Comparison of ENCODE assay signal across 9 cellular contexts in genomic region chr5:116032094-116032517, GRCh38. TPM values are rescaled to one million over a fixed set of nuclear protein-coding genes. Genes with fewer than 3 reads are reported as not detected.
DNase-seq lines count a peak whose midpoint lies in the region; ATAC-seq, FAIRE-seq and TF ChIP-seq lines count a peak whose summit lies in the region.
"Had no signal": no experiment of that assay in that cellular context is flagged by ENCODE, and none has a peak within 500 bp of the region (broad histone marks: within the 10 kb centered on the region; RNA-seq: fewer than 3 reads in every experiment).

Gene ARL14EPL, plus strand, starts transcription at chr5:116032472. Its CDS starts 18,994 bp downstream, at chr5:116051466.

- no peak for TF ChIP-seq EP300 in gastroesophageal sphincter (IDR thresholded peaks at IDR 0.05)

- H3K27me3 Mint-ChIP-seq in mesothelial cell of epicardium (ENCODE audit: low read depth) = peaks cover 9% of the 10 kb centered on the region

- DNase-seq in SIG-M5 treated with dmso at 0.1 percent for 504 hours (lab: John Stamatoyannopoulos, UW; ENCODE audit: unreplicated experiment) (peak; percentile 96), small intestine (peak; percentile 7), mesothelial cell of epicardium (ENCODE audit: low spot score in 2 of 2, unreplicated experiment in 2 of 2) (no peak), cerebellar nuclear complex (lab: John Stamatoyannopoulos, UW) (no peak)

- H3K9me3 ChIP-seq in gastroesophageal sphincter (no peaks in the 10 kb centered on the region), small intestine (ENCODE audit: control insufficient read depth, low read depth) (no peaks in the 10 kb centered on the region)

- no peak for TF ChIP-seq POLR2A in gastroesophageal sphincter (IDR thresholded peaks at IDR 0.05)

- H3K27me3 ChIP-seq in gastroesophageal sphincter (no peaks in the 10 kb centered on the region), small intestine (ENCODE audit: control insufficient read depth in 2 of 2, insufficient read depth in 2 of 2, low read length in 2 of 2) (no peaks in the 10 kb centered on the region)

- H3K27ac Mint-ChIP-seq in mesothelial cell of epicardium = no peak within 1 kb of the TSS
- H3K27ac Mint-ChIP-seq: natural killer cell treated with Interleukin-12 subunit alpha and Interleukin-12 subunit beta and Interleukin-15 and Interleukin-18, amount 100 ng/mL, for 72 hours had no signal

- H3K4me1 ChIP-seq in gastroesophageal sphincter = no peaks in the 10 kb centered on the region
- H3K4me1 ChIP-seq in small intestine (ENCODE audit: control insufficient read depth in 2 of 2, insufficient read depth in 1 of 2, low read depth in 1 of 2, low read length in 1 of 2) = no peaks in the 10 kb centered on the region

- H3K27ac ChIP-seq in C4-2B = no peak within 1 kb of the TSS
- no peak within 1 kb of the TSS for H3K27ac ChIP-seq in gastroesophageal sphincter
- H3K27ac ChIP-seq in small intestine (ENCODE audit: low read depth in 1 of 2, low read length in 1 of 2) = no peak within 1 kb of the TSS

- peaks cover 3% of the 10 kb centered on the region for H3K4me1 Mint-ChIP-seq in mesothelial cell of epicardium

- H3K36me3 ChIP-seq in gastroesophageal sphincter (no peaks in the 10 kb centered on the region), small intestine (ENCODE audit: control insufficient read depth in 2 of 2, insufficient read depth in 2 of 2, low read length in 2 of 2) (no peaks in the 10 kb centered on the region)

- ATAC-seq in GM19023 (IDR thresholded peaks at IDR 0.05; ENCODE audit: unreplicated experiment) (peak; percentile 78), HG03280 (IDR thresholded peaks at IDR 0.05; ENCODE audit: unreplicated experiment) (peak; percentile 89), gastroesophageal sphincter (peak; percentile 71)

- H3K9me3 Mint-ChIP-seq in mesothelial cell of epicardium = no peaks in the 10 kb centered on the region
- H3K9me3 Mint-ChIP-seq: natural killer cell treated with Interleukin-12 subunit alpha and Interleukin-12 subunit beta and Interleukin-15 and Interleukin-18, amount 100 ng/mL, for 72 hours had no signal

- no peaks in the 10 kb centered on the region for H3K36me3 Mint-ChIP-seq in mesothelial cell of epicardium
- H3K36me3 Mint-ChIP-seq: natural killer cell treated with Interleukin-12 subunit alpha and Interleukin-12 subunit beta and Interleukin-15 and Interleukin-18, amount 100 ng/mL, for 72 hours had no signal

- FAIRE-seq in small intestine (lab: Jason Lieb, UNC) = no peak

- H3K4me3 ChIP-seq in gastroesophageal sphincter (no peak within 1 kb of the TSS), small intestine (ENCODE audit: low read depth in 1 of 2, low read length in 2 of 2) (no peak within 1 kb of the TSS)

- no peak within 1 kb of the TSS for H3K4me3 Mint-ChIP-seq in mesothelial cell of epicardium
- H3K4me3 Mint-ChIP-seq: natural killer cell treated with Interleukin-12 subunit alpha and Interleukin-12 subunit beta and Interleukin-15 and Interleukin-18, amount 100 ng/mL, for 72 hours had no signal

- TF ChIP-seq CTCF in C4-2B (conservative IDR thresholded peaks at IDR 0.05) = peak; percentile 27
- TF ChIP-seq CTCF in gastroesophageal sphincter (IDR thresholded peaks at IDR 0.05) = peak in 2 of 4 experiments; percentile 18 to 23
- TF ChIP-seq CTCF in mesothelial cell of epicardium (IDR thresholded peaks at IDR 0.05; ENCODE audit: unreplicated experiment) = no peak

- WGBS in gastroesophageal sphincter (ENCODE audit: low coverage in 1 of 2), 2 donors = 31 to 63% methylated on average over 7 to 9 of the region's 9 CpGs
- 32 to 52% (median 36%) methylated on average over 9 of the region's 9 CpGs for WGBS in small intestine, 3 donors

RNA-seq across cellular contexts. Expression of gene ARL14EPL, which starts in this region (rescaled TPM):
- under 1 TPM in 1 of 4 donors, not detected in 3; 0.15 TPM for total RNA-seq in gastroesophageal sphincter
- polyA plus RNA-seq in small intestine = not detected
- 0.25 TPM in 1 of 3 replicates, not detected in the others for total RNA-seq in mesothelial cell of epicardium
- total RNA-seq: natural killer cell treated with Interleukin-12 subunit alpha and Interleukin-12 subunit beta and Interleukin-15 and Interleukin-18, amount 100 ng/mL, for 72 hours had no signal

Comparison
In these comparisons a context has a peak if more than half of its experiments do, and no peak if none do; other contexts are left out.
1. Peak in ATAC-seq in gastroesophageal sphincter; RNA of the gene not detected or under 1 TPM.
2. Peak in DNase-seq in small intestine; RNA of the gene not detected or under 1 TPM.